9 cellular contexts compared by ENCODE assay signal in genomic region chr3:4824948-4825325, GRCh38.
DNase-seq lines count a peak whose midpoint lies in the region; ATAC-seq lines count a peak whose summit lies in the region.
"Had no signal": no experiment of that assay in that cellular context is flagged by ENCODE, and none has a peak within 500 bp of the region (broad histone marks: within the 10 kb centered on the region; RNA-seq: fewer than 3 reads in every experiment).

No MANE protein-coding gene starts in this region.

- POLR2A ChIA-PET in activated CD4-positive, alpha-beta T cell treated with anti-CD3 and anti-CD28 coated beads, Interleukin-2, amount 10 ng/mL, durations not matched to agents 7 days and 5 days (lab: Charles Lee) = no interaction called here

- CTCF ChIA-PET in activated CD4-positive, alpha-beta T cell treated with anti-CD3 and anti-CD28 coated beads, Interleukin-2, amount 10 ng/mL, durations not matched to agents 7 days and 5 days (lab: Charles Lee) = interaction anchor here (0.9 to 2.3 kb wide), 5 partner anchors 64 to 158 kb away, joined by 3 to 10 read pairs (median 6); no protein-coding TSS in a partner anchor

- no peaks in the 10 kb centered on the region for H3K27me3 ChIP-seq in thymus (ENCODE audit: control insufficient read depth, insufficient read depth)

- no peak for DNase-seq in activated CD4-positive, alpha-beta T cell treated with anti-CD3 and anti-CD28 coated beads, Interleukin-2, amount 10 ng/mL, durations not matched to agents 7 days and 5 days
- no peak for DNase-seq in activated CD4-positive, alpha-beta T cell treated with anti-CD3 and anti-CD28 coated beads, Interleukin-2, amount 50 U/mL, for 1 hour
- no peak for DNase-seq in activated naive CD4-positive, alpha-beta T cell treated with anti-CD3 and anti-CD28 coated beads, Interleukin-2, amount 50 U/mL, for 72 hours (ENCODE audit: low spot score in 2 of 2)
- peak; percentile 90 for DNase-seq in islet precursor cell

- H3K27ac Mint-ChIP-seq in activated CD4-positive, alpha-beta T cell treated with anti-CD3 and anti-CD28 coated beads, Interleukin-2, amount 10 ng/mL, durations not matched to agents 7 days and 5 days = peak overlapping the region; percentile 88
- H3K27ac Mint-ChIP-seq in activated naive CD4-positive, alpha-beta T cell treated with anti-CD3 and anti-CD28 coated beads, Interleukin-2, amount 50 U/mL, for 72 hours = peak overlapping the region; percentile 91 to 94

- H3K4me1 Mint-ChIP-seq in activated CD4-positive, alpha-beta T cell treated with anti-CD3 and anti-CD28 coated beads, Interleukin-2, amount 10 ng/mL, durations not matched to agents 7 days and 5 days = peaks cover 98% of the 10 kb centered on the region

- H3K27me3 Mint-ChIP-seq in activated CD4-positive, alpha-beta T cell treated with anti-CD3 and anti-CD28 coated beads, Interleukin-2, amount 10 ng/mL, durations not matched to agents 7 days and 5 days = no peaks in the 10 kb centered on the region

- no peak overlapping the region for H3K4me3 ChIP-seq in thymus (ENCODE audit: low read length)

- peaks cover 28% of the 10 kb centered on the region for H3K4me1 ChIP-seq in thymus (ENCODE audit: control insufficient read depth, insufficient read depth, low read length)

- peak in 1 of 2 donors; percentile 4 for ATAC-seq in activated naive CD4-positive, alpha-beta T cell treated with anti-CD3 and anti-CD28 coated beads, Interleukin-2, amount 50 U/mL, for 72 hours
- no peak for ATAC-seq in HG02610 (IDR thresholded peaks at IDR 0.05; ENCODE audit: unreplicated experiment)
- ATAC-seq in HG03571 (IDR thresholded peaks at IDR 0.05; ENCODE audit: unreplicated experiment) = no peak
- ATAC-seq in GM18519 (IDR thresholded peaks at IDR 0.05; ENCODE audit: low FRiP score, unreplicated experiment) = no peak

- WGBS in thymus = 67% methylated on average over 3 of the region's 3 CpGs

- no peaks in the 10 kb centered on the region for H3K9me3 ChIP-seq in thymus (ENCODE audit: control insufficient read depth)

- peak overlapping the region; percentile 48 for H3K27ac ChIP-seq in thymus (ENCODE audit: low read depth)
- H3K27ac ChIP-seq: C4-2B had no signal

- H3K4me3 Mint-ChIP-seq in activated CD4-positive, alpha-beta T cell treated with anti-CD3 and anti-CD28 coated beads, Interleukin-2, amount 10 ng/mL, durations not matched to agents 7 days and 5 days = peak overlapping the region; percentile 74

- peaks cover 18% of the 10 kb centered on the region for H3K36me3 ChIP-seq in thymus (ENCODE audit: control insufficient read depth, insufficient read depth)

- no peaks in the 10 kb centered on the region for H3K9me3 Mint-ChIP-seq in activated CD4-positive, alpha-beta T cell treated with anti-CD3 and anti-CD28 coated beads, Interleukin-2, amount 10 ng/mL, durations not matched to agents 7 days and 5 days
- H3K9me3 Mint-ChIP-seq in activated naive CD4-positive, alpha-beta T cell treated with anti-CD3 and anti-CD28 coated beads, Interleukin-2, amount 50 U/mL, for 72 hours = peaks cover 3 to 5% of the 10 kb centered on the region in 2 donors

- peaks cover 76% of the 10 kb centered on the region for H3K36me3 Mint-ChIP-seq in activated CD4-positive, alpha-beta T cell treated with anti-CD3 and anti-CD28 coated beads, Interleukin-2, amount 10 ng/mL, durations not matched to agents 7 days and 5 days (ENCODE audit: low read depth)
- peaks cover 55 to 84% of the 10 kb centered on the region in 2 donors for H3K36me3 Mint-ChIP-seq in activated naive CD4-positive, alpha-beta T cell treated with anti-CD3 and anti-CD28 coated beads, Interleukin-2, amount 50 U/mL, for 72 hours
